In genomic region chr16:2719328-2720062, GRCh38 we compare ENCODE assay signal across 11 cellular contexts. TPM values are rescaled to one million over a fixed set of nuclear protein-coding genes. Genes with fewer than 3 reads are reported as not detected.
DNase-seq lines count a peak whose midpoint lies in the region; ATAC-seq, FAIRE-seq and TF ChIP-seq lines count a peak whose summit lies in the region.
"Had no signal": no experiment of that assay in that cellular context is flagged by ENCODE, and none has a peak within 500 bp of the region (broad histone marks: within the 10 kb centered on the region; RNA-seq: fewer than 3 reads in every experiment).

No MANE protein-coding gene starts in this region.

- peaks cover 8% of the 10 kb centered on the region for H3K4me1 Mint-ChIP-seq in T-helper 2 cell treated with Interferon-gamma antibody and Interleukin-4, amounts not matched to agents 5 μg/mL and 100 μg/mL, for 36 hours (ENCODE audit: low read depth)
- peaks cover 18% of the 10 kb centered on the region for H3K4me1 Mint-ChIP-seq in stimulated activated effector memory CD8-positive, alpha-beta T cell treated with anti-CD3 and anti-CD28 coated beads, Interleukin-12 subunit alpha, Interleukin-12 subunit beta, amount 100 ng/mL, for 72 hours

- ATAC-seq in stimulated activated effector memory CD8-positive, alpha-beta T cell treated with anti-CD3 and anti-CD28 coated beads, Interleukin-12 subunit alpha, Interleukin-12 subunit beta, amount 100 ng/mL, for 72 hours, result no peak
- ATAC-seq in HG03095 (IDR thresholded peaks at IDR 0.05; ENCODE audit: unreplicated experiment), result no peak
- ATAC-seq in HG02852 (IDR thresholded peaks at IDR 0.05; ENCODE audit: unreplicated experiment), result no peak

- no peaks in the 10 kb centered on the region for H3K9me3 ChIP-seq in WERI-Rb-1 (ENCODE audit: severe bottlenecking)
- no peaks in the 10 kb centered on the region for H3K9me3 ChIP-seq in kidney (ENCODE audit: control insufficient read depth in 1 of 2, low read length in 2 of 2)

- H3K27ac Mint-ChIP-seq in T-helper 2 cell treated with Interferon-gamma antibody and Interleukin-4, amounts not matched to agents 5 μg/mL and 100 μg/mL, for 36 hours, result peak overlapping the region; percentile 10
- H3K27ac Mint-ChIP-seq in stimulated activated effector memory CD8-positive, alpha-beta T cell treated with anti-CD3 and anti-CD28 coated beads, Interleukin-12 subunit alpha, Interleukin-12 subunit beta, amount 100 ng/mL, for 72 hours, result no peak overlapping the region

- FAIRE-seq in kidney (lab: Jason Lieb, UNC), result no peak
- FAIRE-seq: colon had no signal

- H3K4me3 Mint-ChIP-seq in T-helper 2 cell treated with Interferon-gamma antibody and Interleukin-4, amounts not matched to agents 5 μg/mL and 100 μg/mL, for 36 hours, result no peak overlapping the region
- peak overlapping the region; percentile 69 for H3K4me3 Mint-ChIP-seq in stimulated activated effector memory CD8-positive, alpha-beta T cell treated with anti-CD3 and anti-CD28 coated beads, Interleukin-12 subunit alpha, Interleukin-12 subunit beta, amount 100 ng/mL, for 72 hours

- no peak for DNase-seq in T-helper 2 cell treated with Interferon-gamma antibody and Interleukin-4, amounts not matched to agents 5 μg/mL and 100 μg/mL, for 36 hours (ENCODE audit: low spot score)
- DNase-seq in T-helper 2 cell (no peak), WERI-Rb-1 (peak; percentile 68), kidney (peak; percentile 77), NCI-H2107 treated with DMSO at 0.1 percent for 48 hours (lab: John Stamatoyannopoulos, UW; ENCODE audit: unreplicated experiment) (no peak)
- DNase-seq in stimulated activated effector memory CD8-positive, alpha-beta T cell treated with anti-CD3 and anti-CD28 coated beads, Interleukin-12 subunit alpha, Interleukin-12 subunit beta, amount 100 ng/mL, for 72 hours (ENCODE audit: low spot score in 2 of 2), result no peak
- DNase-seq: NCI-H1417, RPMI8226 had no signal

- H3K27ac ChIP-seq in WERI-Rb-1 (no peak overlapping the region), kidney (ENCODE audit: low read depth in 2 of 2, low read length in 2 of 2) (no peak overlapping the region)

- TF ChIP-seq CTCF in WERI-Rb-1 (IDR thresholded peaks at IDR 0.05; ENCODE audit: low read depth, low read length), result no peak
- TF ChIP-seq CTCF in kidney (IDR thresholded peaks at IDR 0.05; ENCODE audit: borderline replicate concordance, extremely low read depth, insufficient read depth), result no peak

- H3K9me3 Mint-ChIP-seq in T-helper 2 cell treated with Interferon-gamma antibody and Interleukin-4, amounts not matched to agents 5 μg/mL and 100 μg/mL, for 36 hours, result no peaks in the 10 kb centered on the region
- no peaks in the 10 kb centered on the region for H3K9me3 Mint-ChIP-seq in stimulated activated effector memory CD8-positive, alpha-beta T cell treated with anti-CD3 and anti-CD28 coated beads, Interleukin-12 subunit alpha, Interleukin-12 subunit beta, amount 100 ng/mL, for 72 hours

- H3K4me3 ChIP-seq in WERI-Rb-1 (ENCODE audit: low read depth, low read length), result no peak overlapping the region
- H3K4me3 ChIP-seq in kidney (ENCODE audit: low read length in 2 of 2), result no peak overlapping the region

- peaks cover 10% of the 10 kb centered on the region for H3K27me3 Mint-ChIP-seq in T-helper 2 cell treated with Interferon-gamma antibody and Interleukin-4, amounts not matched to agents 5 μg/mL and 100 μg/mL, for 36 hours (ENCODE audit: low read depth)

- no peak overlapping the region for H3K9ac ChIP-seq in kidney (ENCODE audit: low read length in 2 of 2)

- H3K36me3 Mint-ChIP-seq in T-helper 2 cell treated with Interferon-gamma antibody and Interleukin-4, amounts not matched to agents 5 μg/mL and 100 μg/mL, for 36 hours (ENCODE audit: low read depth), result no peaks in the 10 kb centered on the region
- peaks cover 3% of the 10 kb centered on the region for H3K36me3 Mint-ChIP-seq in stimulated activated effector memory CD8-positive, alpha-beta T cell treated with anti-CD3 and anti-CD28 coated beads, Interleukin-12 subunit alpha, Interleukin-12 subunit beta, amount 100 ng/mL, for 72 hours

- H3K27me3 ChIP-seq in WERI-Rb-1 (ENCODE audit: insufficient read depth, low read depth, severe bottlenecking), result no peaks in the 10 kb centered on the region

- H3K36me3 ChIP-seq in WERI-Rb-1 (no peaks in the 10 kb centered on the region), kidney (ENCODE audit: control insufficient read depth in 1 of 2, insufficient read depth in 2 of 2, low read length in 2 of 2) (no peaks in the 10 kb centered on the region)

- peaks cover 0 to 4% of the 10 kb centered on the region in 2 donors for H3K4me1 ChIP-seq in kidney (ENCODE audit: control insufficient read depth in 1 of 2, insufficient read depth in 1 of 2, low read depth in 1 of 2, low read length in 2 of 2)

- intact Hi-C loops in kidney (cut with DNase I), result no loop called here

RNA-seq across cellular contexts. Expression of gene PRSS27, which starts 0.5 kb away (rescaled TPM):
- total RNA-seq in kidney, result 2.1 TPM
- polyA plus RNA-seq in kidney (ENCODE audit: insufficient read depth, low read depth, low replicate concordance), result 0.41 TPM

RNA-seq across cellular contexts. Expression of gene SRRM2, which starts 32.9 kb away (rescaled TPM):
- 621 TPM for total RNA-seq in kidney
- 386 TPM for polyA plus RNA-seq in kidney (ENCODE audit: insufficient read depth, low read depth, low replicate concordance)

RNA-seq across cellular contexts. Expression of gene KCTD5, which starts 37.2 kb away (rescaled TPM):
- total RNA-seq in kidney, result 19.9 TPM
- polyA plus RNA-seq in kidney (ENCODE audit: insufficient read depth, low read depth, low replicate concordance), result 12.8 TPM

RNA-seq across cellular contexts. Expression of gene ELOB, which starts 57.6 kb away (rescaled TPM):
- 226 TPM for total RNA-seq in kidney
- 836 TPM for polyA plus RNA-seq in kidney (ENCODE audit: insufficient read depth, low read depth, low replicate concordance)

Comparison
In these comparisons a context has a peak if more than half of its experiments do, and no peak if none do; other contexts are left out.
1. DNase-seq: peak in WERI-Rb-1 (single experiment) and kidney (single experiment); none in T-helper 2 cell treated with Interferon-gamma antibody and Interleukin-4, amounts not matched to agents 5 μg/mL and 100 μg/mL, for 36 hours (single experiment), T-helper 2 cell (0 of 5), stimulated activated effector memory CD8-positive, alpha-beta T cell treated with anti-CD3 and anti-CD28 coated beads, Interleukin-12 subunit alpha, Interleukin-12 subunit beta, amount 100 ng/mL, for 72 hours (0 of 2) and NCI-H2107 treated with DMSO at 0.1 percent for 48 hours (single experiment).